8 cellular contexts compared by ENCODE assay signal in the genomic region with DNA sequence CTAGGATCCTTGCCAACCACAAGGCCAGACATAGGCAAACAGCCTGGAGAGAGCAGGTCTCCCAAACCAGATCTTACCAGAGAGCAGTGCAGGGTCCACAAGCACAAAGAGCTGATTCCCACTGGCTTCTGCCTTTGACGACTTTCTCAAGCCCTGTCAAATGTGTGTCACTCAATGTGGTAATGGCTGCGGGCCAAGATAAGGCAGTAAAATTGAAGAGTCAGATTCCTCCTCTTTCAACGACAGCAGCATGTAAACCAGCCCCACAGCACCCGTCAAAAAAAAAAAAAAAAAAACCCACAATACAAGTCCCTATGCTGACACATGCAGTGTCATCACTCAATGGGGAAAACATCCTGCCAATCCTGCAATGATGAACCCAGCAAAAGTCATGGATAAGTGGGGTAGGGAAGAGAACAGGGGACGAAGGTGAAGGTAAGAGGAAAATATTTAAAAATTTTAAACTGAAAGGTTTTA. TPM values are rescaled to one million over a fixed set of nuclear protein-coding genes. Genes with fewer than 3 reads are reported as not detected.
DNase-seq lines count a peak whose midpoint lies in the region; TF ChIP-seq lines count a peak whose summit lies in the region.

STON2 (minus strand) TSS at position 123 of the 477 bp plus-strand sequence. CDS start 1,942 bp downstream, outside the sequence.

- no peak for TF ChIP-seq CTCF in sigmoid colon (IDR thresholded peaks at IDR 0.05)

- H3K9me3 ChIP-seq in sigmoid colon: no peaks in the 10 kb centered on the region

- in situ Hi-C loops in SK-MEL-5 (cut with HindIII; ENCODE audit: low pct_unique_long_range_greater_than_20kb, low sequenced_read_pairs): no loop called here

- no peaks in the 10 kb centered on the region for H3K27me3 ChIP-seq in sigmoid colon

- H3K36me3 ChIP-seq in sigmoid colon: no peaks in the 10 kb centered on the region

- no peak for TF ChIP-seq EP300 in sigmoid colon (IDR thresholded peaks at IDR 0.05)

- no peaks in the 10 kb centered on the region for H3K4me1 ChIP-seq in sigmoid colon

- H3K4me3 ChIP-seq in sigmoid colon: no peak within 1 kb of the TSS

- intact Hi-C loops in sigmoid colon (cut with DNase I): no loop called here

- DNase-seq in Ammon's horn (ENCODE audit: low spot score) (peak; percentile 28), HS-5 (ENCODE audit: low read depth) (peak; percentile 66), SK-MEL-5 (ENCODE audit: low read depth, low spot score) (peak; percentile 6), fibroblast of peridontal ligament (ENCODE audit: extremely low read depth) (peak; percentile 73), sigmoid colon (no peak), NCI-H526 treated with DMSO at 0.1 percent for 48 hours (lab: John Stamatoyannopoulos, UW) (no peak), T-helper 9 cell (no peak)
- no peak for DNase-seq in activated effector memory CD4-positive, alpha-beta T cell treated with anti-CD3 and anti-CD28 coated beads, Interleukin-2, amount 50 U/mL, for 16 hours

- peak within 1 kb of the TSS in 1 of 4 donors; percentile 52 for H3K27ac ChIP-seq in sigmoid colon

- 7 to 26% methylated on average over 5 of the region's 5 CpGs for WGBS in sigmoid colon, 2 donors

- TF ChIP-seq POLR2A in sigmoid colon (IDR thresholded peaks at IDR 0.05): no peak

RNA-seq across cellular contexts. Expression of gene STON2, which starts in this region (rescaled TPM):
- 14.8 and 16.3 TPM in 2 replicates for total RNA-seq in SK-MEL-5 (2014; rRNA removed; shearing (Covaris generic))
- polyA plus RNA-seq in SK-MEL-5 (2015; cell fraction: cytosol; rRNA removed): 6.0 and 8.3 TPM in 2 replicates
- 2.5 and 4.7 TPM in 2 replicates for polyA plus RNA-seq in SK-MEL-5 (2015; cell fraction: nucleus; rRNA removed)
- 10 to 100 TPM; 12.2 to 15.6 (median 13.3) TPM for total RNA-seq in sigmoid colon
- 1 to 10 TPM; 2.9 to 6.2 (median 3.0) TPM for polyA plus RNA-seq in sigmoid colon

Comparison
In these comparisons a context has a peak if more than half of its experiments do, and no peak if none do; other contexts are left out.
1. DNase-seq: peak in Ammon's horn (single experiment), HS-5 (single experiment), SK-MEL-5 (single experiment) and fibroblast of peridontal ligament (single experiment); none in sigmoid colon (single experiment), activated effector memory CD4-positive, alpha-beta T cell treated with anti-CD3 and anti-CD28 coated beads, Interleukin-2, amount 50 U/mL, for 16 hours (single experiment), NCI-H526 treated with DMSO at 0.1 percent for 48 hours (single experiment) and T-helper 9 cell (single experiment).